ENCODE assay signal across 2 cellular contexts in the genomic region with DNA sequence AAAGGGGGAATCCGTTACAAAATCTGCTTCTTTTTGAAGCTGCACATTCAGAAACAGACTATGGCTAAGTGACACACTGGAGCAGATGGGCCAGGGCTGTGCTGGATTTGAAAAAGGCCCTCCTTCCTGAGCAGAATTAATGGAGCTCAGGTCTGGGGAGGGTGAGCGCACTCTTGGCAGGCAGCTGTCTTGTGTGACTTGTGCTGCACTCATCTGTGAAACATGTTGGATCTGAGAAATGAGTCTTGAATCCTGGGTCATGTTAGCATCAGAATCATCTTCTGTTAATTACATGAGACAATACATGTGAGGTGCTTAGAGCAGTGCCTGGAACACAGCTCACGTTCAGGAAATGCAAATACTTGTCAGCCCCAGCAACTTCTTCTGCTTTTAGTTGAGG.
TF ChIP-seq lines count a peak whose summit lies in the region.

No MANE protein-coding gene starts in this region.

TF ChIP-seq in IMR-90, 13 proteins besides CTCF, POLR2A, EP300 and RAD21:
- TF ChIP-seq USF2 (IDR thresholded peaks at IDR 0.05; ENCODE audit: low read depth, low read length) (no peak), CEBPB (IDR thresholded peaks at IDR 0.05; ENCODE audit: low read depth, low read length) (no peak), MAZ (IDR thresholded peaks at IDR 0.05; ENCODE audit: borderline replicate concordance, low read depth, low read length) (no peak), MXI1 (IDR thresholded peaks at IDR 0.05; ENCODE audit: borderline replicate concordance, low read depth, low read length) (no peak), CHD1 (IDR thresholded peaks at IDR 0.05; ENCODE audit: low read depth, low read length) (no peak), FOS (IDR thresholded peaks at IDR 0.05; ENCODE audit: low read depth, low read length) (no peak), MAFK (IDR thresholded peaks at IDR 0.05; ENCODE audit: low read depth, low read length) (no peak), SMC3 (IDR thresholded peaks at IDR 0.05; ENCODE audit: low read depth, low read length) (no peak), NFE2L2 (IDR thresholded peaks at IDR 0.05; ENCODE audit: low read depth, low read length) (no peak), RFX5 (IDR thresholded peaks at IDR 0.05; ENCODE audit: low read depth, low read length) (no peak), RCOR1 (IDR thresholded peaks at IDR 0.05; ENCODE audit: insufficient replicate concordance, low read length) (no peak), BHLHE40 (IDR thresholded peaks at IDR 0.05; ENCODE audit: low read depth, low read length) (no peak)
- TF ChIP-seq, protein P1, sequence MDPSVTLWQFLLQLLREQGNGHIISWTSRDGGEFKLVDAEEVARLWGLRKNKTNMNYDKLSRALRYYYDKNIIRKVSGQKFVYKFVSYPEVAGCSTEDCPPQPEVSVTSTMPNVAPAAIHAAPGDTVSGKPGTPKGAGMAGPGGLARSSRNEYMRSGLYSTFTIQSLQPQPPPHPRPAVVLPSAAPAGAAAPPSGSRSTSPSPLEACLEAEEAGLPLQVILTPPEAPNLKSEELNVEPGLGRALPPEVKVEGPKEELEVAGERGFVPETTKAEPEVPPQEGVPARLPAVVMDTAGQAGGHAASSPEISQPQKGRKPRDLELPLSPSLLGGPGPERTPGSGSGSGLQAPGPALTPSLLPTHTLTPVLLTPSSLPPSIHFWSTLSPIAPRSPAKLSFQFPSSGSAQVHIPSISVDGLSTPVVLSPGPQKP (IDR thresholded peaks at IDR 0.05; ENCODE audit: borderline replicate concordance, low read depth, low read length) = no peak
TF ChIP-seq in IMR-90: peak in this region for 0.

TF ChIP-seq in WTC11, 78 proteins besides CTCF, POLR2A, EP300 and RAD21:
- TF ChIP-seq, protein P2, sequence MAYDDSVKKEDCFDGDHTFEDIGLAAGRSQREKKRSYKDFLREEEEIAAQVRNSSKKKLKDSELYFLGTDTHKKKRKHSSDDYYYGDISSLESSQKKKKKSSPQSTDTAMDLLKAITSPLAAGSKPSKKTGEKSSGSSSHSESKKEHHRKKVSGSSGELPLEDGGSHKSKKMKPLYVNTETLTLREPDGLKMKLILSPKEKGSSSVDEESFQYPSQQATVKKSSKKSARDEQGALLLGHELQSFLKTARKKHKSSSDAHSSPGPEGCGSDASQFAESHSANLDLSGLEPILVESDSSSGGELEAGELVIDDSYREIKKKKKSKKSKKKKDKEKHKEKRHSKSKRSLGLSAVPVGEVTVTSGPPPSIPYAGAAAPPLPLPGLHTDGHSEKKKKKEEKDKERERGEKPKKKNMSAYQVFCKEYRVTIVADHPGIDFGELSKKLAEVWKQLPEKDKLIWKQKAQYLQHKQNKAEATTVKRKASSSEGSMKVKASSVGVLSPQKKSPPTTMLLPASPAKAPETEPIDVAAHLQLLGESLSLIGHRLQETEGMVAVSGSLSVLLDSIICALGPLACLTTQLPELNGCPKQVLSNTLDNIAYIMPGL (CRISPR knock-in tag; IDR thresholded peaks at IDR 0.05) = no peak
- no peak for TF ChIP-seq TCF7 (CRISPR knock-in tag; IDR thresholded peaks at IDR 0.05; ENCODE audit: low read depth)
- TF ChIP-seq ZNF512 (CRISPR knock-in tag; IDR thresholded peaks at IDR 0.05; ENCODE audit: borderline replicate concordance) = no peak
- no peak for TF ChIP-seq GRHL2 (CRISPR knock-in tag; IDR thresholded peaks at IDR 0.05; ENCODE audit: insufficient replicate concordance, severe bottlenecking)
- TF ChIP-seq, protein P3, sequence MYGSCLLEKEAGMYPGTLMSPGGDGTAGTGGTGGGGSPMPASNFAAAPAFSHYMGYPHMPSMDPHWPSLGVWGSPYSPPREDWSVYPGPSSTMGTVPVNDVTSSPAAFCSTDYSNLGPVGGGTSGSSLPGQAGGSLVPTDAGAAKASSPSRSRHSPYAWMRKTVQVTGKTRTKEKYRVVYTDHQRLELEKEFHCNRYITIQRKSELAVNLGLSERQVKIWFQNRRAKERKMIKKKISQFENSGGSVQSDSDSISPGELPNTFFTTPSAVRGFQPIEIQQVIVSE (CRISPR knock-in tag; IDR thresholded peaks at IDR 0.05; ENCODE audit: borderline replicate concordance) = no peak
- no peak for TF ChIP-seq FOXJ3 (CRISPR knock-in tag; IDR thresholded peaks at IDR 0.05; ENCODE audit: borderline replicate concordance)
- no peak for TF ChIP-seq PREB (CRISPR knock-in tag; IDR thresholded peaks at IDR 0.05; ENCODE audit: borderline replicate concordance)
- TF ChIP-seq ZNF671 (CRISPR knock-in tag; IDR thresholded peaks at IDR 0.05) = no peak
- no peak for TF ChIP-seq ZNF423 (CRISPR knock-in tag; IDR thresholded peaks at IDR 0.05)
- TF ChIP-seq ZNF425 (CRISPR knock-in tag; conservative IDR thresholded peaks at IDR 0.05) = no peak
- no peak for TF ChIP-seq ATF1 (CRISPR knock-in tag; IDR thresholded peaks at IDR 0.05)
- TF ChIP-seq, protein P4, sequence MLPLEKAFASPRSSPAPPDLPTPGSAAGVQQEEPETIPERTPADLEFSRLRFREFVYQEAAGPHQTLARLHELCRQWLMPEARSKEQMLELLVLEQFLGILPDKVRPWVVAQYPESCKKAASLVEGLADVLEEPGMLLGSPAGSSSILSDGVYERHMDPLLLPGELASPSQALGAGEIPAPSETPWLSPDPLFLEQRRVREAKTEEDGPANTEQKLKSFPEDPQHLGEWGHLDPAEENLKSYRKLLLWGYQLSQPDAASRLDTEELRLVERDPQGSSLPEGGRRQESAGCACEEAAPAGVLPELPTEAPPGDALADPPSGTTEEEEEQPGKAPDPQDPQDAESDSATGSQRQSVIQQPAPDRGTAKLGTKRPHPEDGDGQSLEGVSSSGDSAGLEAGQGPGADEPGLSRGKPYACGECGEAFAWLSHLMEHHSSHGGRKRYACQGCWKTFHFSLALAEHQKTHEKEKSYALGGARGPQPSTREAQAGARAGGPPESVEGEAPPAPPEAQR (CRISPR knock-in tag; IDR thresholded peaks at IDR 0.05) = no peak
- no peak for TF ChIP-seq ZNF219 (CRISPR knock-in tag; IDR thresholded peaks at IDR 0.05; ENCODE audit: borderline replicate concordance)
- no peak for TF ChIP-seq ATF2 (CRISPR knock-in tag; IDR thresholded peaks at IDR 0.05; ENCODE audit: borderline replicate concordance, low read depth)
- TF ChIP-seq, protein P5, sequence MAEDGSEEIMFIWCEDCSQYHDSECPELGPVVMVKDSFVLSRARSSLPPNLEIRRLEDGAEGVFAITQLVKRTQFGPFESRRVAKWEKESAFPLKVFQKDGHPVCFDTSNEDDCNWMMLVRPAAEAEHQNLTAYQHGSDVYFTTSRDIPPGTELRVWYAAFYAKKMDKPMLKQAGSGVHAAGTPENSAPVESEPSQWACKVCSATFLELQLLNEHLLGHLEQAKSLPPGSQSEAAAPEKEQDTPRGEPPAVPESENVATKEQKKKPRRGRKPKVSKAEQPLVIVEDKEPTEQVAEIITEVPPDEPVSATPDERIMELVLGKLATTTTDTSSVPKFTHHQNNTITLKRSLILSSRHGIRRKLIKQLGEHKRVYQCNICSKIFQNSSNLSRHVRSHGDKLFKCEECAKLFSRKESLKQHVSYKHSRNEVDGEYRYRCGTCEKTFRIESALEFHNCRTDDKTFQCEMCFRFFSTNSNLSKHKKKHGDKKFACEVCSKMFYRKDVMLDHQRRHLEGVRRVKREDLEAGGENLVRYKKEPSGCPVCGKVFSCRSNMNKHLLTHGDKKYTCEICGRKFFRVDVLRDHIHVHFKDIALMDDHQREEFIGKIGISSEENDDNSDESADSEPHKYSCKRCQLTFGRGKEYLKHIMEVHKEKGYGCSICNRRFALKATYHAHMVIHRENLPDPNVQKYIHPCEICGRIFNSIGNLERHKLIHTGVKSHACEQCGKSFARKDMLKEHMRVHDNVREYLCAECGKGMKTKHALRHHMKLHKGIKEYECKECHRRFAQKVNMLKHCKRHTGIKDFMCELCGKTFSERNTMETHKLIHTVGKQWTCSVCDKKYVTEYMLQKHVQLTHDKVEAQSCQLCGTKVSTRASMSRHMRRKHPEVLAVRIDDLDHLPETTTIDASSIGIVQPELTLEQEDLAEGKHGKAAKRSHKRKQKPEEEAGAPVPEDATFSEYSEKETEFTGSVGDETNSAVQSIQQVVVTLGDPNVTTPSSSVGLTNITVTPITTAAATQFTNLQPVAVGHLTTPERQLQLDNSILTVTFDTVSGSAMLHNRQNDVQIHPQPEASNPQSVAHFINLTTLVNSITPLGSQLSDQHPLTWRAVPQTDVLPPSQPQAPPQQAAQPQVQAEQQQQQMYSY (CRISPR knock-in tag; IDR thresholded peaks at IDR 0.05) = no peak
- no peak for TF ChIP-seq NFE2L1 (CRISPR knock-in tag; IDR thresholded peaks at IDR 0.05)
